9 cellular contexts compared by ENCODE assay signal in the genomic region with DNA sequence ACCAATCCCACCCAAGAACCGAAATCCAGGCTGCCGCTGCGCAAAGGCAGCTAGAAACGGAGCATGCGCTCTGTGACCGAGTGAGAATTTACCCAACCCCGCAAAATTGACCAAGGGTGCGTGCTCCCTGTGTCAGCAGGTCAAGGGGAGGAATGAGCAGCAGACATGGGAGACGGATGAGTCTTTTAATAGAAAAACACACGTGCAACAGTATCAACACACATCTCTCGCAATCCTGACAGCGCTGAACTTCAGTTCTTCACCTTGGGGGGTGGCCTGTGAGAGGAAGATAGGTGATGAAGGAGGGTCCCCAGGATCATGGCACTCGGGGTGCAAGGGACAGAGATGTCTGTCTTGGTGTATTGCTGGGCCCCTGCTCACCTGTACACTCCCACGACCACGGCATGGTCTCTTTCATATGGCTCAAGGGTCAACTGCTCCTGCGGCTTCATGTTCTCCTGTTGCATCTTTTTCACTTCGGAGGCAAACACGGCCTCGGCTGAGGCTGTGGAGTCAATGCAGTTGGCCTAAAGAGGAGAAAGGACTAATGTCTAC. TPM values are rescaled to one million over a fixed set of nuclear protein-coding genes. Genes with fewer than 3 reads are reported as not detected.
DNase-seq lines count a peak whose midpoint lies in the region; ATAC-seq and TF ChIP-seq lines count a peak whose summit lies in the region.
"Had no signal": no experiment of that assay in that cellular context is flagged by ENCODE, and none has a peak within 500 bp of the region (broad histone marks: within the 10 kb centered on the region; RNA-seq: fewer than 3 reads in every experiment).

No MANE protein-coding gene starts in this region.

- TF ChIP-seq CTCF in OCI-LY1 (IDR thresholded peaks at IDR 0.05; ENCODE audit: low read length), result no peak
- TF ChIP-seq CTCF in endothelial cell (IDR thresholded peaks at IDR 0.05; ENCODE audit: unreplicated experiment), result no peak
- no peak for TF ChIP-seq CTCF in ovary (IDR thresholded peaks at IDR 0.05)
- no peak for TF ChIP-seq CTCF in PC-9 (conservative IDR thresholded peaks at IDR 0.05)

- intact Hi-C loops in ovary (cut with DNase I) (no loop called here), PC-9 (cut with micrococcal nuclease; ENCODE audit: unreplicated experiment) (no loop called here)

- ATAC-seq in HG03159 (IDR thresholded peaks at IDR 0.05; ENCODE audit: unreplicated experiment), result no peak

- peak; percentile 13 for TF ChIP-seq POLR2A in GM10847 (IDR thresholded peaks at IDR 0.05; ENCODE audit: extremely low read depth, insufficient read length)
- TF ChIP-seq POLR2A in ovary (IDR thresholded peaks at IDR 0.05), result no peak

- H2AFZ ChIP-seq in OCI-LY1 (ENCODE audit: low read length) (no peak overlapping the region), PC-9 (no peak overlapping the region)

- H3K27ac ChIP-seq in OCI-LY1 (ENCODE audit: low read depth, low read length, poor library complexity, severe bottlenecking) (peak overlapping the region; percentile 25), ovary (peak overlapping the region in 1 of 2 donors; percentile 24), PC-9 (no peak overlapping the region)

- H3K36me3 Mint-ChIP-seq in endothelial cell (ENCODE audit: low read depth, unreplicated experiment), result peaks cover 51% of the 10 kb centered on the region

- POLR2A ChIA-PET in PC-9 (lab: Charles Lee; ENCODE audit: unreplicated experiment), result interaction anchor here (0.6 kb wide), 1 partner anchor 336 kb away, joined by 4 read pairs; no protein-coding TSS in a partner anchor

- no peak for TF ChIP-seq EP300 in ovary (IDR thresholded peaks at IDR 0.05)

- peaks cover 13% of the 10 kb centered on the region for H3K4me1 ChIP-seq in OCI-LY1 (ENCODE audit: insufficient read depth, low read length, severe bottlenecking)
- H3K4me1 ChIP-seq in ovary (ENCODE audit: insufficient read depth), result peaks cover 4% of the 10 kb centered on the region
- no peaks in the 10 kb centered on the region for H3K4me1 ChIP-seq in PC-9 (replicated peaks; ENCODE audit: insufficient read depth)

- H3K27ac Mint-ChIP-seq in endothelial cell (ENCODE audit: unreplicated experiment), result peak overlapping the region; percentile 92

- H3F3A ChIP-seq in OCI-LY1 (ENCODE audit: insufficient read depth, low read length) (no peaks in the 10 kb centered on the region), PC-9 (ENCODE audit: insufficient read depth, low read depth) (no peaks in the 10 kb centered on the region)

- peaks cover 17% of the 10 kb centered on the region for H3K4me1 Mint-ChIP-seq in endothelial cell (ENCODE audit: unreplicated experiment)

- H3K4me3 ChIP-seq in OCI-LY1 (ENCODE audit: low read depth, low read length, poor library complexity, severe bottlenecking), result peak overlapping the region; percentile 69
- H3K4me3 ChIP-seq in ovary, result peak overlapping the region; percentile 72
- H3K4me3 ChIP-seq in PC-9, result no peak overlapping the region

- H3K36me3 ChIP-seq in OCI-LY1 (ENCODE audit: insufficient read depth, low read length), result peaks cover 75% of the 10 kb centered on the region
- no peaks in the 10 kb centered on the region for H3K36me3 ChIP-seq in ovary
- H3K36me3 ChIP-seq in PC-9 (ENCODE audit: low read depth), result peaks cover 43% of the 10 kb centered on the region

- H3K27me3 Mint-ChIP-seq in endothelial cell (ENCODE audit: unreplicated experiment), result peaks cover 22% of the 10 kb centered on the region

- 34 to 39% (median 38%) methylated on average over 19 of the region's 19 CpGs for WGBS in ovary, 3 donors

- CTCF ChIA-PET in PC-9 (lab: Charles Lee), result interaction anchor here (0.5 kb wide), 1 partner anchor 404 kb away, joined by 4 read pairs; no protein-coding TSS in a partner anchor

- no peaks in the 10 kb centered on the region for H3K79me2 ChIP-seq in OCI-LY1 (ENCODE audit: insufficient read depth, low read length)
- H3K79me2 ChIP-seq in PC-9 (ENCODE audit: low read depth), result no peaks in the 10 kb centered on the region

- no peaks in the 10 kb centered on the region for H3K9me3 Mint-ChIP-seq in endothelial cell (ENCODE audit: unreplicated experiment)

- H4K20me1 ChIP-seq in OCI-LY1 (ENCODE audit: insufficient read depth, low read length) (no peaks in the 10 kb centered on the region), PC-9 (ENCODE audit: insufficient read depth) (0 out of 2 replicates have a peak, but pooled peaks cover 5% of the 10 kb centered on the region)

- H3K9me3 ChIP-seq in OCI-LY1 (ENCODE audit: low read length) (no peaks in the 10 kb centered on the region), ovary (no peaks in the 10 kb centered on the region), PC-9 (ENCODE audit: insufficient read depth, low read depth) (no peaks in the 10 kb centered on the region)

- H3K27me3 ChIP-seq in OCI-LY1 (ENCODE audit: insufficient read depth, low read length) (no peaks in the 10 kb centered on the region), ovary (no peaks in the 10 kb centered on the region), PC-9 (ENCODE audit: insufficient read depth, low read depth) (no peaks in the 10 kb centered on the region)

- H3K4me2 ChIP-seq in OCI-LY1 (ENCODE audit: low read length) (peak overlapping the region; percentile 78), PC-9 (no peak overlapping the region)

- BruUV-seq in PC-9 (replicated peaks; lab: Mats Ljungman, UMichigan), result no TSS peak

- no peaks in the 10 kb centered on the region for H3K9me2 ChIP-seq in OCI-LY1 (ENCODE audit: low read depth, low read length)
- H3K9me2 ChIP-seq in PC-9 (ENCODE audit: insufficient read depth), result no peaks in the 10 kb centered on the region

- peak overlapping the region; percentile 27; the same call in 1 of the 2 replicates for H3K9ac ChIP-seq in OCI-LY1 (ENCODE audit: low read length)

- DNase-seq in endothelial cell (ENCODE audit: low spot score) (no peak), ovary (no peak), epidermal melanocyte (ENCODE audit: insufficient read length, low spot score) (no peak), DMS114 treated with DMSO at 0.1 percent for 48 hours (lab: John Stamatoyannopoulos, UW; ENCODE audit: unreplicated experiment) (no peak), PC-9 (no peak)
- DNase-seq: SIG-M5 had no signal

- H3K4me3 Mint-ChIP-seq in endothelial cell (ENCODE audit: unreplicated experiment), result peak overlapping the region; percentile 87

RNA-seq across cellular contexts. Expression of a gene that starts 0.4 kb away (rescaled TPM):
- total RNA-seq in endothelial cell (ENCODE audit: unreplicated experiment) (29.5 TPM), ovary (10 to 100 TPM; 10.1 to 17.8 (median 13.4) TPM), PC-9 (2021) (29.9 and 39.5 TPM in 2 replicates)
- polyA plus RNA-seq in ovary, result 10 to 100 TPM; 18.1 to 31.0 TPM

RNA-seq across cellular contexts. Expression of a gene that starts 11.8 kb away (rescaled TPM):
- total RNA-seq in endothelial cell (ENCODE audit: unreplicated experiment) (271 TPM), ovary (100 to 1,000 TPM; 218 to 494 (median 369) TPM), PC-9 (2021) (437 and 498 TPM in 2 replicates)
- polyA plus RNA-seq in ovary, result 100 to 1,000 TPM; 378 to 532 TPM

RNA-seq across cellular contexts. Expression of a gene that starts 55.7 kb away (rescaled TPM):
- not detected for total RNA-seq in endothelial cell (ENCODE audit: unreplicated experiment)
- not detected for total RNA-seq in ovary
- not detected for polyA plus RNA-seq in ovary
- not detected in 2 replicates for total RNA-seq in PC-9 (2021)
